Comparison of ENCODE assay signal across 8 cellular contexts in genomic region chr22:35838849-35839646, GRCh38.
DNase-seq lines count a peak whose midpoint lies in the region; ATAC-seq and TF ChIP-seq lines count a peak whose summit lies in the region.

No MANE protein-coding gene starts in this region.

- DNase-seq in NCI-H1694 treated with DMSO at 0.1 percent for 48 hours (lab: John Stamatoyannopoulos, UW) (peak; percentile 65), ascending aorta (ENCODE audit: low spot score in 2 of 2) (peak in 1 of 2 donors; percentile 67), stomach (no peak), NCI-H2081 treated with DMSO at 0.1 percent for 48 hours (lab: John Stamatoyannopoulos, UW) (no peak)
- no peak for DNase-seq in activated T-cell treated with anti-CD3 and anti-CD28 coated beads, Interleukin-2, amount 50 U/mL, for 1 hour

- intact Hi-C loops in ascending aorta (cut with DNase I): loop anchor here (2.0 to 5.0 kb wide), 2 partner anchors 57 to 212 kb away; no protein-coding TSS in a partner anchor
- intact Hi-C loops in stomach (cut with DNase I; ENCODE audit: low total_unique reads): no loop called here

- peaks cover 9 to 42% of the 10 kb centered on the region in 2 donors for H3K4me1 ChIP-seq in ascending aorta
- peaks cover 41 to 84% (median 64%) of the 10 kb centered on the region in 4 donors for H3K4me1 ChIP-seq in stomach

- 17 to 23% (median 19%) methylated on average over 5 of the region's 5 CpGs for WGBS in stomach, 5 donors

- no peaks in the 10 kb centered on the region for H3K36me3 ChIP-seq in ascending aorta
- no peaks in the 10 kb centered on the region for H3K36me3 ChIP-seq in stomach

- TF ChIP-seq POLR2A in stomach (IDR thresholded peaks at IDR 0.05): no peak

- H3K4me3 ChIP-seq in GM08714 (ENCODE audit: low read length): peak overlapping the region; percentile 56; the same call in 1 of the 2 replicates
- H3K4me3 ChIP-seq in ascending aorta: peak overlapping the region; percentile 58 to 60
- H3K4me3 ChIP-seq in iPS-18c (ENCODE audit: insufficient read depth, low read depth, low read length): peak overlapping the region; percentile 51
- H3K4me3 ChIP-seq in stomach: peak overlapping the region; percentile 45 to 53 (median 48)

- TF ChIP-seq CTCF in ascending aorta (IDR thresholded peaks at IDR 0.05) (peak; percentile 1 to 47 (median 25)), stomach (IDR thresholded peaks at IDR 0.05) (no peak)

- no peak for TF ChIP-seq EP300 in stomach (IDR thresholded peaks at IDR 0.05)

- H3K9me3 ChIP-seq in ascending aorta (no peaks in the 10 kb centered on the region), iPS-18c (ENCODE audit: control insufficient read depth, insufficient read depth, low read length) (no peaks in the 10 kb centered on the region), stomach (no peaks in the 10 kb centered on the region)

- no peak for ATAC-seq in GM21529 (IDR thresholded peaks at IDR 0.05; ENCODE audit: unreplicated experiment)

- H3K27me3 ChIP-seq in ascending aorta (no peaks in the 10 kb centered on the region), stomach (no peaks in the 10 kb centered on the region)

- H3K27ac ChIP-seq in ascending aorta (peak overlapping the region; percentile 72 to 79), stomach (peak overlapping the region in 4 of 5 donors; percentile 59 to 84 (median 81))

Comparison
In these comparisons a context has a peak if more than half of its experiments do, and no peak if none do; other contexts are left out.
1. CTCF ChIP-seq: peak in ascending aorta (3 of 3); none in stomach (0 of 7).
2. Peak in every context shown above with its lines, with median percentiles within 50 percentile points of each other: H3K4me3 ChIP-seq.